6 cellular contexts compared by ENCODE assay signal in genomic region chr5:807719-808514, GRCh38. TPM values are rescaled to one million over a fixed set of nuclear protein-coding genes. Genes with fewer than 3 reads are reported as not detected.
"Had no signal": no experiment of that assay in that cellular context is flagged by ENCODE, and none has a peak within 500 bp of the region (broad histone marks: within the 10 kb centered on the region; RNA-seq: fewer than 3 reads in every experiment).

No MANE protein-coding gene starts in this region.

RNA-seq across cellular contexts. Expression of gene ZDHHC11B, which starts 23.4 kb away (rescaled TPM):
- total RNA-seq: dermis microvascular lymphatic vessel endothelial cell, fibroblast of villous mesenchyme, glomerular endothelial cell, myocyte, osteoblast, smooth muscle cell had no signal
- polyA plus RNA-seq: smooth muscle cell had no signal
